Comparison of ENCODE assay signal across 7 cellular contexts in genomic region chr7:121313793-121314676, GRCh38. TPM values are rescaled to one million over a fixed set of nuclear protein-coding genes. Genes with fewer than 3 reads are reported as not detected.
DNase-seq lines count a peak whose midpoint lies in the region; ATAC-seq and TF ChIP-seq lines count a peak whose summit lies in the region.

No MANE protein-coding gene starts in this region.

- peak; percentile 88 for ATAC-seq in GM19043 (IDR thresholded peaks at IDR 0.05; ENCODE audit: low read depth, unreplicated experiment)
- ATAC-seq in HG03045 (IDR thresholded peaks at IDR 0.05; ENCODE audit: unreplicated experiment), result peak; percentile 87

- H3K27me3 ChIP-seq in testis, result no peaks in the 10 kb centered on the region

- no peaks in the 10 kb centered on the region for H3K36me3 ChIP-seq in testis (ENCODE audit: low read depth, missing control alignments)

- WGBS in testis, 2 donors, result 63 to 64% methylated on average over 7 to 9 of the region's 9 CpGs

- H3K9me3 ChIP-seq in testis, result no peaks in the 10 kb centered on the region

- intact Hi-C loops in testis (cut with DNase I; ENCODE audit: low total_unique reads), result no loop called here

- TF ChIP-seq CTCF in fibroblast of villous mesenchyme (IDR thresholded peaks at IDR 0.05; ENCODE audit: insufficient read depth, low read depth, low read length), result no peak
- no peak for TF ChIP-seq CTCF in testis (IDR thresholded peaks at IDR 0.05)

- no peaks in the 10 kb centered on the region for H3K4me1 ChIP-seq in testis

- DNase-seq in NCI-H2227 treated with DMSO at 0.1 percent for 48 hours (lab: John Stamatoyannopoulos, UW) (peak; percentile 84), fibroblast of villous mesenchyme (ENCODE audit: low read depth) (peak; percentile 30), testis (no peak), GM19238 (ENCODE audit: insufficient read length, low spot score) (no peak)
- DNase-seq in activated T-cell treated with anti-CD3 and anti-CD28 coated beads, Interleukin-2, amount 50 U/mL, for 1 hour, result no peak

- TF ChIP-seq POLR2A in testis (IDR thresholded peaks at IDR 0.05), result no peak

- no peak overlapping the region for H3K27ac ChIP-seq in testis

- H3K4me3 ChIP-seq in fibroblast of villous mesenchyme (ENCODE audit: low read depth, low read length) (no peak overlapping the region), testis (no peak overlapping the region)

RNA-seq across cellular contexts. Expression of gene WNT16, which starts 14.8 kb away (rescaled TPM):
- total RNA-seq in fibroblast of villous mesenchyme (under 0.01 and 0.32 TPM in 2 replicates), testis (under 1 TPM in 1 of 2 donors, not detected in 1; 0.12 TPM)
- polyA plus RNA-seq in testis (ENCODE audit: insufficient read depth, low read depth, low replicate concordance), result 0.51 TPM

Comparison
In these comparisons a context has a peak if more than half of its experiments do, and no peak if none do; other contexts are left out.
1. DNase-seq: peak in NCI-H2227 treated with DMSO at 0.1 percent for 48 hours (single experiment) and fibroblast of villous mesenchyme (single experiment); none in testis (single experiment), GM19238 (single experiment) and activated T-cell treated with anti-CD3 and anti-CD28 coated beads, Interleukin-2, amount 50 U/mL, for 1 hour (single experiment).